Comparison of ENCODE assay signal across 13 cellular contexts in genomic region chr11:31802990-31803812, GRCh38. TPM values are rescaled to one million over a fixed set of nuclear protein-coding genes. Genes with fewer than 3 reads are reported as not detected.
DNase-seq lines count a peak whose midpoint lies in the region; ATAC-seq and TF ChIP-seq lines count a peak whose summit lies in the region.
"Had no signal": no experiment of that assay in that cellular context is flagged by ENCODE, and none has a peak within 500 bp of the region (broad histone marks: within the 10 kb centered on the region; RNA-seq: fewer than 3 reads in every experiment).

No MANE protein-coding gene starts in this region.

- peaks cover 94% of the 10 kb centered on the region for H3K27me3 Mint-ChIP-seq in activated T-cell treated with anti-CD3 and anti-CD28 coated beads, Interleukin-2, amount 50 U/mL, for 24 hours
- H3K27me3 Mint-ChIP-seq in activated T-cell treated with anti-CD3 and anti-CD28 coated beads, Interleukin-2, amount 50 U/mL, for 4 hours (ENCODE audit: low read depth) = peaks cover 83% of the 10 kb centered on the region
- peaks cover 65% of the 10 kb centered on the region for H3K27me3 Mint-ChIP-seq in T-helper 17 cell
- H3K27me3 Mint-ChIP-seq in endothelial cell (ENCODE audit: unreplicated experiment) = peaks cover 62% of the 10 kb centered on the region

- peaks cover 10% of the 10 kb centered on the region for H3K9me3 ChIP-seq in T-helper 17 cell (ENCODE audit: control insufficient read depth, low read length, poor library complexity, severe bottlenecking)

- H3K4me3 Mint-ChIP-seq in activated T-cell treated with anti-CD3 and anti-CD28 coated beads, Interleukin-2, amount 50 U/mL, for 24 hours = no peak overlapping the region
- H3K4me3 Mint-ChIP-seq in activated T-cell treated with anti-CD3 and anti-CD28 coated beads, Interleukin-2, amount 50 U/mL, for 4 hours = no peak overlapping the region
- H3K4me3 Mint-ChIP-seq in T-helper 17 cell (peak overlapping the region; percentile 41), endothelial cell (ENCODE audit: unreplicated experiment) (no peak overlapping the region)

- H3K9me3 Mint-ChIP-seq in activated T-cell treated with anti-CD3 and anti-CD28 coated beads, Interleukin-2, amount 50 U/mL, for 24 hours = peaks cover 6% of the 10 kb centered on the region
- H3K9me3 Mint-ChIP-seq in activated T-cell treated with anti-CD3 and anti-CD28 coated beads, Interleukin-2, amount 50 U/mL, for 4 hours = peaks cover 17% of the 10 kb centered on the region
- H3K9me3 Mint-ChIP-seq in endothelial cell (ENCODE audit: unreplicated experiment) = no peaks in the 10 kb centered on the region

- DNase-seq in activated T-cell treated with anti-CD3 and anti-CD28 coated beads, Interleukin-2, amount 50 U/mL, for 24 hours = no peak
- DNase-seq in activated T-cell treated with anti-CD3 and anti-CD28 coated beads, Interleukin-2, amount 50 U/mL, for 4 hours = no peak
- no peak for DNase-seq in T-helper 17 cell
- DNase-seq in endothelial cell (ENCODE audit: low spot score) = no peak
- no peak for DNase-seq in retinal pigment epithelial cell (ENCODE audit: low read depth)
- no peak for DNase-seq in NAMALWA (ENCODE audit: low spot score)
- no peak for DNase-seq in central memory CD4-positive, alpha-beta T cell
- no peak for DNase-seq in HuH-7.5 (ENCODE audit: low spot score)
- DNase-seq: NCI-H1048, NCI-H510A treated with DMSO at 0.1 percent for 48 hours, SHP77 had no signal

- no peaks in the 10 kb centered on the region for H3K36me3 Mint-ChIP-seq in activated T-cell treated with anti-CD3 and anti-CD28 coated beads, Interleukin-2, amount 50 U/mL, for 24 hours (ENCODE audit: low read depth)
- H3K36me3 Mint-ChIP-seq in activated T-cell treated with anti-CD3 and anti-CD28 coated beads, Interleukin-2, amount 50 U/mL, for 4 hours (ENCODE audit: insufficient read depth) = no peaks in the 10 kb centered on the region
- peaks cover 11% of the 10 kb centered on the region for H3K36me3 Mint-ChIP-seq in T-helper 17 cell (ENCODE audit: low read depth)
- no peaks in the 10 kb centered on the region for H3K36me3 Mint-ChIP-seq in endothelial cell (ENCODE audit: low read depth, unreplicated experiment)

- ATAC-seq in activated T-cell treated with anti-CD3 and anti-CD28 coated beads, Interleukin-2, amount 50 U/mL, for 4 hours = no peak
- ATAC-seq in T-helper 17 cell = no peak

- peak overlapping the region; percentile 42 for H3K4me3 ChIP-seq in retinal pigment epithelial cell (ENCODE audit: low read length)
- H3K4me3 ChIP-seq: skin epidermis had no signal

- peak overlapping the region; percentile 19 for H3K27ac Mint-ChIP-seq in activated T-cell treated with anti-CD3 and anti-CD28 coated beads, Interleukin-2, amount 50 U/mL, for 24 hours
- peak overlapping the region; percentile 27 for H3K27ac Mint-ChIP-seq in T-helper 17 cell
- peak overlapping the region; percentile 53 for H3K27ac Mint-ChIP-seq in endothelial cell (ENCODE audit: unreplicated experiment)

- no peak for TF ChIP-seq CTCF in endothelial cell (IDR thresholded peaks at IDR 0.05; ENCODE audit: unreplicated experiment)
- TF ChIP-seq CTCF in retinal pigment epithelial cell (conservative IDR thresholded peaks at IDR 0.05; ENCODE audit: low read depth, low read length) = no peak

- H3K4me1 Mint-ChIP-seq in activated T-cell treated with anti-CD3 and anti-CD28 coated beads, Interleukin-2, amount 50 U/mL, for 24 hours (ENCODE audit: low read depth) = peaks cover 48% of the 10 kb centered on the region
- H3K4me1 Mint-ChIP-seq in activated T-cell treated with anti-CD3 and anti-CD28 coated beads, Interleukin-2, amount 50 U/mL, for 4 hours (ENCODE audit: low read depth) = peaks cover 34% of the 10 kb centered on the region
- peaks cover 15% of the 10 kb centered on the region for H3K4me1 Mint-ChIP-seq in T-helper 17 cell
- peaks cover 44% of the 10 kb centered on the region for H3K4me1 Mint-ChIP-seq in endothelial cell (ENCODE audit: unreplicated experiment)

RNA-seq across cellular contexts. Expression of gene PAX6, which starts 7.9 kb away (rescaled TPM):
- total RNA-seq in activated T-cell treated with anti-CD3 and anti-CD28 coated beads, Interleukin-2, amount 50 U/mL, for 4 hours = not detected
- not detected for total RNA-seq in T-helper 17 cell
- total RNA-seq in endothelial cell (ENCODE audit: unreplicated experiment) = 2.7 TPM
- total RNA-seq: urinary bladder had no signal
